Comparison of ENCODE assay signal across 8 cellular contexts in genomic region chr2:132347041-132347780, GRCh38.
DNase-seq lines count a peak whose midpoint lies in the region; ATAC-seq, FAIRE-seq and TF ChIP-seq lines count a peak whose summit lies in the region.
"Not testable (repeated sequence)": the region's sequence is repeated elsewhere in the genome, so short reads cannot be mapped to it uniquely, and the experiment has no call there.

No MANE protein-coding gene starts in this region.

- not testable (repeated sequence) for TF ChIP-seq EP300 in A549 (IDR thresholded peaks at IDR 0.05)

- not testable (repeated sequence) for TF ChIP-seq CTCF in A549 (IDR thresholded peaks at IDR 0.05); RWPE1 (conservative IDR thresholded peaks at IDR 0.05; ENCODE audit: low read depth); right lobe of liver (IDR thresholded peaks at IDR 0.05)

- POLR2A ChIA-PET in A549 (lab: Yijun Ruan, JAX) = interaction anchor here (0.9 kb wide), 1 partner anchor 69 kb away, joined by 3 read pairs; no protein-coding TSS in a partner anchor
- POLR2A ChIA-PET in RWPE1 (lab: Yijun Ruan, JAX; ENCODE audit: low non-redundant PET) = not testable (repeated sequence)

- H3K4me2 ChIP-seq in A549 = peak overlapping the region; percentile 85

- not testable (repeated sequence) for H3K27me3 ChIP-seq in right lobe of liver

- peak overlapping the region; percentile 57 for H3K4me3 ChIP-seq in A549
- H3K4me3 ChIP-seq in right lobe of liver = peak overlapping the region; percentile 49 to 59 (median 52)

- intact Hi-C loops in right lobe of liver (cut with DNase I) = not testable (repeated sequence)

- CTCF ChIA-PET in A549 (lab: Yijun Ruan, JAX); RWPE1 (lab: Yijun Ruan, JAX): not testable (repeated sequence)

- peak; percentile 52 for TF ChIP-seq POLR2A in A549 (IDR thresholded peaks at IDR 0.05; ENCODE audit: low read length)
- not testable (repeated sequence) for TF ChIP-seq POLR2A in right lobe of liver (IDR thresholded peaks at IDR 0.05)

- peak overlapping the region; percentile 91 to 92 for H3K27ac ChIP-seq in A549
- H3K27ac ChIP-seq in RWPE1 = not testable (repeated sequence)
- peak overlapping the region; percentile 33 to 56 (median 35) for H3K27ac ChIP-seq in right lobe of liver

- not testable (repeated sequence) for H3K4me1 ChIP-seq in A549, right lobe of liver

- ATAC-seq in A549 (peak; percentile 99 to 100), GM19438 (IDR thresholded peaks at IDR 0.05; ENCODE audit: low read depth, unreplicated experiment) (peak; percentile 93), right lobe of liver (peak; percentile 99 to 100 (median 100))

- 5% methylated on average over 31 of the region's 34 CpGs for WGBS in A549 (ENCODE audit: missing lambda C conversion rate)
- 8% methylated on average over 13 of the region's 34 CpGs for WGBS in right lobe of liver (ENCODE audit: insufficient coverage, low coverage, low lambda C conversion rate, missing lambda C conversion rate)

- not testable (repeated sequence) for H3K9me3 ChIP-seq in A549, right lobe of liver

- TF ChIP-seq RAD21 in A549 (conservative IDR thresholded peaks at IDR 0.05 in 1 of 2, IDR thresholded peaks at IDR 0.05 in 1 of 2) = not testable (repeated sequence)

- DNase-seq in A549 (ENCODE audit: low read depth in 1 of 2, low spot score in 1 of 2) (peak; percentile 4 to 88), NCI-H1930 (lab: John Stamatoyannopoulos, UW) (peak; percentile 80 to 88), RWPE1 (ENCODE audit: low spot score) (peak; percentile 17), cerebellum (ENCODE audit: low spot score) (peak; percentile 53), glomerular visceral epithelial cell (ENCODE audit: extremely low spot score) (peak; percentile 79), right lobe of liver (peak; percentile 77 to 93 (median 85)), pulmonary artery endothelial cell (ENCODE audit: low read depth, low spot score) (peak; percentile 35)

- not testable (repeated sequence) for H3K36me3 ChIP-seq in right lobe of liver

- FAIRE-seq in A549 (lab: Jason Lieb, UNC) = peak; percentile 94

TF ChIP-seq in A549, 52 proteins besides CTCF, POLR2A, EP300 and RAD21:
- TF ChIP-seq BCL3 (IDR thresholded peaks at IDR 0.05) (0 out of 3 replicates have a peak, but pooled peaks have one; percentile 17), MAX (IDR thresholded peaks at IDR 0.05) (peak; percentile 40; the same call in 1 of the 2 replicates), PHF8 (IDR thresholded peaks at IDR 0.05; ENCODE audit: borderline replicate concordance, low read depth) (peak; percentile 62; the same call in 1 of the 2 replicates), JUN (IDR thresholded peaks at IDR 0.05) (peak in 1 of 2 experiments; percentile 22; a peak in 1 of 5 replicates)

Comparison
In these comparisons a context has a peak if more than half of its experiments do, and no peak if none do; other contexts are left out.
1. DNase-seq: peak in every context shown above with its lines; median percentile 85 in right lobe of liver; 84 in NCI-H1930; 79 in glomerular visceral epithelial cell; 53 in cerebellum; 46 in A549; 35 in pulmonary artery endothelial cell; 17 in RWPE1.